In genomic region chr17:45164734-45165269, GRCh38 we compare ENCODE assay signal across 25 cellular contexts.
"Had no signal": no experiment of that assay in that cellular context is flagged by ENCODE, and none has a peak within 500 bp of the region (broad histone marks: within the 10 kb centered on the region; RNA-seq: fewer than 3 reads in every experiment).

No MANE protein-coding gene starts in this region.

- H3K9me3 Mint-ChIP-seq: activated CD4-positive, alpha-beta memory T cell treated with anti-CD3 and anti-CD28 coated beads, Interleukin-2, amount 10 ng/mL, durations not matched to agents 7 days and 5 days; activated naive CD4-positive, alpha-beta T cell treated with anti-CD3 and anti-CD28 coated beads, Interleukin-2, amount 10 ng/mL, durations not matched to agents 7 days and 5 days; activated T-cell treated with anti-CD3 and anti-CD28 coated beads, Interleukin-2, amount 50 U/mL, for 24 hours; immature natural killer cell; stimulated activated naive CD8-positive, alpha-beta T cell treated with anti-CD3 and anti-CD28 coated beads, Interleukin-15, amount 100 ng/mL, for 72 hours had no signal

- DNase-seq: activated CD4-positive, alpha-beta memory T cell treated with anti-CD3 and anti-CD28 coated beads, Interleukin-2, amount 10 ng/mL, durations not matched to agents 7 days and 5 days; activated CD4-positive, alpha-beta T cell treated with anti-CD3 and anti-CD28 coated beads for 48 hours; activated CD4-positive, CD25-positive, alpha-beta regulatory T cell; activated CD8-positive, alpha-beta memory T cell treated with anti-CD3 and anti-CD28 coated beads, Interleukin-2, amount 10 ng/mL, durations not matched to agents 7 days and 5 days; activated naive CD4-positive, alpha-beta T cell treated with anti-CD3 and anti-CD28 coated beads, Interleukin-2, amount 10 ng/mL, durations not matched to agents 7 days and 5 days; activated T-cell treated with anti-CD3 and anti-CD28 coated beads, Interleukin-2, amount 50 U/mL, for 24 hours; cortex of kidney; effector CD8-positive, alpha-beta T cell; heart right ventricle; immature natural killer cell; kidney glomerular epithelial cell; mesendoderm; occipital lobe; stimulated activated CD4-positive, alpha-beta T cell treated with anti-CD3 and anti-CD28 coated beads, Interleukin-15, amount 100 ng/mL, for 24 hours; stimulated activated CD4-positive, alpha-beta T cell treated with anti-CD3 and anti-CD28 coated beads, Interleukin-4, amount 100 ng/mL, for 1 hour; stimulated activated naive CD8-positive, alpha-beta T cell treated with anti-CD3 and anti-CD28 coated beads, Interleukin-15, amount 100 ng/mL, for 72 hours; T-helper 1 cell; T1000; transverse colon had no signal

- H3K9me3 ChIP-seq: esophagus muscularis mucosa, heart right ventricle, suprapubic skin, transverse colon, vagina had no signal

- H3K36me3 ChIP-seq: suprapubic skin, transverse colon had no signal

- H3K27ac ChIP-seq: esophagus muscularis mucosa, heart right ventricle, suprapubic skin, transverse colon, vagina had no signal

- H3K27me3 ChIP-seq: esophagus muscularis mucosa, heart right ventricle, suprapubic skin, transverse colon, vagina had no signal

- ATAC-seq: activated CD8-positive, alpha-beta memory T cell treated with anti-CD3 and anti-CD28 coated beads, Interleukin-2, amount 10 ng/mL, durations not matched to agents 7 days and 5 days; heart right ventricle; stimulated activated naive CD8-positive, alpha-beta T cell treated with anti-CD3 and anti-CD28 coated beads, Interleukin-15, amount 100 ng/mL, for 72 hours had no signal

- H3K4me3 Mint-ChIP-seq: activated CD4-positive, alpha-beta memory T cell treated with anti-CD3 and anti-CD28 coated beads, Interleukin-2, amount 10 ng/mL, durations not matched to agents 7 days and 5 days; activated CD8-positive, alpha-beta memory T cell treated with anti-CD3 and anti-CD28 coated beads, Interleukin-2, amount 10 ng/mL, durations not matched to agents 7 days and 5 days; activated naive CD4-positive, alpha-beta T cell treated with anti-CD3 and anti-CD28 coated beads, Interleukin-2, amount 10 ng/mL, durations not matched to agents 7 days and 5 days; activated T-cell treated with anti-CD3 and anti-CD28 coated beads, Interleukin-2, amount 50 U/mL, for 24 hours; immature natural killer cell; stimulated activated naive CD8-positive, alpha-beta T cell treated with anti-CD3 and anti-CD28 coated beads, Interleukin-15, amount 100 ng/mL, for 72 hours had no signal

- FAIRE-seq: endothelial cell of umbilical vein had no signal

- H3K27ac Mint-ChIP-seq: activated CD4-positive, alpha-beta memory T cell treated with anti-CD3 and anti-CD28 coated beads, Interleukin-2, amount 10 ng/mL, durations not matched to agents 7 days and 5 days; activated CD8-positive, alpha-beta memory T cell treated with anti-CD3 and anti-CD28 coated beads, Interleukin-2, amount 10 ng/mL, durations not matched to agents 7 days and 5 days; activated naive CD4-positive, alpha-beta T cell treated with anti-CD3 and anti-CD28 coated beads, Interleukin-2, amount 10 ng/mL, durations not matched to agents 7 days and 5 days; activated T-cell treated with anti-CD3 and anti-CD28 coated beads, Interleukin-2, amount 50 U/mL, for 24 hours; immature natural killer cell; progenitor cell of endocrine pancreas; stimulated activated naive CD8-positive, alpha-beta T cell treated with anti-CD3 and anti-CD28 coated beads, Interleukin-15, amount 100 ng/mL, for 72 hours had no signal

- H3K4me3 ChIP-seq: esophagus muscularis mucosa, heart right ventricle, skin epidermis, suprapubic skin, transverse colon, vagina had no signal

- H3K36me3 Mint-ChIP-seq: immature natural killer cell had no signal

- H3K27me3 Mint-ChIP-seq: activated CD4-positive, alpha-beta memory T cell treated with anti-CD3 and anti-CD28 coated beads, Interleukin-2, amount 10 ng/mL, durations not matched to agents 7 days and 5 days; activated CD8-positive, alpha-beta memory T cell treated with anti-CD3 and anti-CD28 coated beads, Interleukin-2, amount 10 ng/mL, durations not matched to agents 7 days and 5 days; activated naive CD4-positive, alpha-beta T cell treated with anti-CD3 and anti-CD28 coated beads, Interleukin-2, amount 10 ng/mL, durations not matched to agents 7 days and 5 days; activated T-cell treated with anti-CD3 and anti-CD28 coated beads, Interleukin-2, amount 50 U/mL, for 24 hours; progenitor cell of endocrine pancreas; stimulated activated naive CD8-positive, alpha-beta T cell treated with anti-CD3 and anti-CD28 coated beads, Interleukin-15, amount 100 ng/mL, for 72 hours had no signal
